Comparison of ENCODE assay signal across 25 cellular contexts in genomic region chr9:37395229-37395628, GRCh38. TPM values are rescaled to one million over a fixed set of nuclear protein-coding genes. Genes with fewer than 3 reads are reported as not detected.
A peak's percentile ranks its signal among the peaks of the same experiment; 100 is the strongest.
DNase-seq lines count a peak whose midpoint lies in the region; ATAC-seq, FAIRE-seq and TF ChIP-seq lines count a peak whose summit lies in the region.
"Had no signal": no experiment of that assay in that cellular context is flagged by ENCODE, and none has a peak within 500 bp of the region (broad histone marks: within the 10 kb centered on the region; RNA-seq: fewer than 3 reads in every experiment).

No MANE protein-coding gene starts in this region.

- no peaks in the 10 kb centered on the region for H3K27me3 ChIP-seq in OCI-LY1 (ENCODE audit: insufficient read depth, low read length)
- H3K27me3 ChIP-seq in GM12878 (replicated peaks in 1 of 2; ENCODE audit: control insufficient read depth in 2 of 2, insufficient read depth in 2 of 2, low read length in 1 of 2): no peaks in the 10 kb centered on the region
- no peaks in the 10 kb centered on the region for H3K27me3 ChIP-seq in neural cell (ENCODE audit: insufficient read depth, low read depth, low read length)
- H3K27me3 ChIP-seq in mesenchymal stem cell (ENCODE audit: control insufficient read depth in 1 of 2, insufficient read depth in 1 of 2, low read length in 2 of 2): peaks cover 11 to 14% of the 10 kb centered on the region in 2 experiments

- 77% methylated on average over 12 of the region's 12 CpGs for WGBS in GM12878 (ENCODE audit: insufficient coverage, insufficient replicate concordance, low lambda C conversion rate, missing lambda C conversion rate)
- WGBS in mesenchymal stem cell: 79% methylated on average over 12 of the region's 12 CpGs

- SMC1A ChIA-PET in GM12878 (lab: Charles Lee; ENCODE audit: uncharacterized antibody, unreplicated experiment): interaction anchor here (0.9 to 1.0 kb wide), 2 partner anchors 73 to 522 kb away, joined by 3 to 4 read pairs; no protein-coding TSS in a partner anchor

- BruUV-seq in GM12878 (replicated peaks; lab: Mats Ljungman, UMichigan): no TSS peak

- H3K23ac ChIP-seq in mesenchymal stem cell (ENCODE audit: low read length in 2 of 2): no peak overlapping the region

- TF ChIP-seq EP300 in GM12878 (IDR thresholded peaks at IDR 0.05; ENCODE audit: borderline replicate concordance in 1 of 2, control insufficient read depth in 1 of 2, low read depth in 2 of 2, low read length in 2 of 2) (no peak), neural cell (conservative IDR thresholded peaks at IDR 0.05; ENCODE audit: poor library complexity, severe bottlenecking) (no peak)

- no peak for TF ChIP-seq POLR2A in GM12878 (IDR thresholded peaks at IDR 0.05; ENCODE audit: low read depth, low read length)

- RAD21 ChIA-PET in GM12878 (lab: Charles Lee; ENCODE audit: unreplicated experiment): interaction anchor here (0.9 kb wide), 1 partner anchor 16 kb away, joined by 3 read pairs; no protein-coding TSS in a partner anchor

- no peak overlapping the region for H3K4ac ChIP-seq in mesenchymal stem cell (ENCODE audit: low read depth in 1 of 2, low read length in 2 of 2)

- H3K9me2 ChIP-seq in OCI-LY1 (ENCODE audit: low read depth, low read length) (no peaks in the 10 kb centered on the region), neural cell (ENCODE audit: insufficient read depth, low read length) (no peaks in the 10 kb centered on the region)

- no peaks in the 10 kb centered on the region for H3K79me1 ChIP-seq in mesenchymal stem cell (replicated peaks; ENCODE audit: low read length, poor library complexity, severe bottlenecking)

- H4K20me1 ChIP-seq in OCI-LY1 (ENCODE audit: insufficient read depth, low read length) (no peaks in the 10 kb centered on the region), GM12878 (ENCODE audit: control insufficient read depth, insufficient read depth) (no peaks in the 10 kb centered on the region), neural cell (ENCODE audit: insufficient read depth) (no peaks in the 10 kb centered on the region)

- H2AFZ ChIP-seq in OCI-LY1 (ENCODE audit: low read length): peak overlapping the region; percentile 8; the same call in 1 of the 2 replicates
- H2AFZ ChIP-seq in GM12878 (ENCODE audit: control insufficient read depth, low read depth, low read length): peak overlapping the region; percentile 29; the same call in 1 of the 2 replicates
- H2AFZ ChIP-seq in neural cell (ENCODE audit: low read depth, low read length): no peak overlapping the region
- no peak overlapping the region for H2AFZ ChIP-seq in mesenchymal stem cell (ENCODE audit: low read depth, low read length)

- FAIRE-seq in GM12878 (lab: Jason Lieb, UNC): no peak
- FAIRE-seq: A549, G401.6, GM19239 had no signal

- no peaks in the 10 kb centered on the region for H3K9me3 ChIP-seq in OCI-LY1 (ENCODE audit: low read length)
- no peaks in the 10 kb centered on the region; the same call in 2 of the 3 replicates for H3K9me3 ChIP-seq in GM12878 (replicated peaks; ENCODE audit: control insufficient read depth, insufficient read depth, low read length)
- no peaks in the 10 kb centered on the region for H3K9me3 ChIP-seq in neural cell (ENCODE audit: low read length)
- H3K9me3 ChIP-seq in mesenchymal stem cell (ENCODE audit: control insufficient read depth, low read length): no peaks in the 10 kb centered on the region
- H3K9me3 ChIP-seq: A549, HAP-1 had no signal

- H3K27ac ChIP-seq in OCI-LY1 (ENCODE audit: low read depth, low read length, poor library complexity, severe bottlenecking) (peak overlapping the region; percentile 88), GM12878 (ENCODE audit: control insufficient read depth, insufficient read depth) (no peak overlapping the region), neural cell (ENCODE audit: low read length) (peak overlapping the region; percentile 34), mesenchymal stem cell (ENCODE audit: low read length, poor library complexity, severe bottlenecking) (no peak overlapping the region)
- H3K27ac ChIP-seq: A549, KMS-11 had no signal

- H2BK120ac ChIP-seq in mesenchymal stem cell (ENCODE audit: low read depth, low read length): no peak overlapping the region

- peaks cover 77% of the 10 kb centered on the region for H3K4me1 ChIP-seq in OCI-LY1 (ENCODE audit: insufficient read depth, low read length, severe bottlenecking)
- H3K4me1 ChIP-seq in GM12878 (ENCODE audit: control insufficient read depth, insufficient read depth, low read length): peaks cover 24% of the 10 kb centered on the region
- no peaks in the 10 kb centered on the region for H3K4me1 ChIP-seq in mesenchymal stem cell (ENCODE audit: control insufficient read depth, insufficient read depth, low read depth, low read length)
- H3K4me1 ChIP-seq: A549, HAP-1 had no signal

- peak overlapping the region; percentile 52; the same call in 1 of the 2 replicates for H3K4me2 ChIP-seq in OCI-LY1 (ENCODE audit: low read length)
- no peak overlapping the region for H3K4me2 ChIP-seq in GM12878 (ENCODE audit: control insufficient read depth, insufficient read depth)
- H3K4me2 ChIP-seq in neural cell (ENCODE audit: low read length): no peak overlapping the region
- H3K4me2 ChIP-seq in mesenchymal stem cell (ENCODE audit: low read length, poor library complexity, severe bottlenecking): no peak overlapping the region
- H3K4me2 ChIP-seq: A549, KMS-11 had no signal

- no peaks in the 10 kb centered on the region for H3K36me3 ChIP-seq in OCI-LY1 (ENCODE audit: insufficient read depth, low read length)
- no peaks in the 10 kb centered on the region for H3K36me3 ChIP-seq in GM12878 (ENCODE audit: control insufficient read depth in 2 of 2, insufficient read depth in 2 of 2, low read length in 1 of 2)
- H3K36me3 ChIP-seq in neural cell (ENCODE audit: insufficient read depth, low read length): no peaks in the 10 kb centered on the region
- no peaks in the 10 kb centered on the region for H3K36me3 ChIP-seq in mesenchymal stem cell (ENCODE audit: control insufficient read depth in 1 of 2, insufficient read depth in 2 of 2, low read depth in 1 of 2, low read length in 2 of 2)
- H3K36me3 ChIP-seq: HAP-1 had no signal

- no peak for TF ChIP-seq CTCF in OCI-LY1 (IDR thresholded peaks at IDR 0.05; ENCODE audit: low read length)
- no peak for TF ChIP-seq CTCF in GM12878 (IDR thresholded peaks at IDR 0.05 in 2 of 3, conservative IDR thresholded peaks at IDR 0.05 in 1 of 3; ENCODE audit: control insufficient read depth in 2 of 3, extremely low read depth in 1 of 3, insufficient read depth in 1 of 3, low read depth in 3 of 3, low read length in 3 of 3)
- TF ChIP-seq CTCF in neural cell (IDR thresholded peaks at IDR 0.05; ENCODE audit: poor library complexity, severe bottlenecking): no peak

- no peak for DNase-seq in GM12878 (ENCODE audit: low read depth, low spot score)
- no peak for DNase-seq in mesenchymal stem cell
- no peak for DNase-seq in activated CD4-positive, CD25-positive, alpha-beta regulatory T cell (lab: John Stamatoyannopoulos, UW)
- DNase-seq in activated naive CD4-positive, alpha-beta T cell treated with anti-CD3 and anti-CD28 coated beads, Interleukin-2, amount 50 U/mL, for 16 hours: no peak
- DNase-seq: AML-193; C1 segment of cervical spinal cord; CD4-positive, alpha-beta memory T cell; COR-L47; DMS53; GOT3; HFFc6; IMR-90; MM.1S; NCI-H2029 treated with DMSO at 0.1 percent for 48 hours; NCI-H226; NCI-H510A had no signal

- CTCF ChIA-PET in GM12878 (lab: Yijun Ruan, JAX): interaction anchor here (1.4 to 2.4 kb wide), 4 partner anchors 12 to 16 kb away, joined by 3 to 17 read pairs (median 8); no protein-coding TSS in a partner anchor

- intact Hi-C loops in GM12878 (cut with micrococcal nuclease; ENCODE audit: unreplicated experiment): no loop called here

- H2BK15ac ChIP-seq in mesenchymal stem cell (ENCODE audit: low read depth, poor library complexity, severe bottlenecking): no peak overlapping the region

- no peak overlapping the region for H2BK5ac ChIP-seq in mesenchymal stem cell (ENCODE audit: low read depth, low read length, poor library complexity, severe bottlenecking)

- no peak for ATAC-seq in GM12878
- no peak for ATAC-seq in GM19324 (IDR thresholded peaks at IDR 0.05; ENCODE audit: low FRiP score, unreplicated experiment)
- ATAC-seq: SK-N-SH treated with all-trans-retinoic acid at 6 μM for 48 hours had no signal

- no peak overlapping the region for H4K91ac ChIP-seq in mesenchymal stem cell (ENCODE audit: low read length)

- in situ Hi-C loops in GM12878 (cut with MboI): no loop called here

- H4K8ac ChIP-seq in mesenchymal stem cell (ENCODE audit: low read length): no peak overlapping the region

- H3K79me2 ChIP-seq in OCI-LY1 (ENCODE audit: insufficient read depth, low read length): no peaks in the 10 kb centered on the region
- peaks cover 1% of the 10 kb centered on the region; the same call in 1 of the 2 replicates for H3K79me2 ChIP-seq in GM12878 (ENCODE audit: control insufficient read depth, insufficient read depth, low read length)
- H3K79me2 ChIP-seq in neural cell (replicated peaks; ENCODE audit: insufficient read depth, low read length): no peaks in the 10 kb centered on the region

- H3K4me3 ChIP-seq in OCI-LY1 (ENCODE audit: low read depth, low read length, poor library complexity, severe bottlenecking) (no peak overlapping the region), GM12878 (no peak overlapping the region), neural cell (ENCODE audit: low read length) (no peak overlapping the region), mesenchymal stem cell (ENCODE audit: insufficient read depth in 1 of 2, low read depth in 1 of 2, low read length in 2 of 2) (no peak overlapping the region)
- H3K4me3 ChIP-seq: A549, HAP-1 had no signal

- POLR2A ChIA-PET in GM12878 (lab: Charles Lee): interaction anchor here (1.1 to 2.5 kb wide), 3 partner anchors 7 to 18 kb away, joined by 3 to 8 read pairs (median 4); no protein-coding TSS in a partner anchor

- TF ChIP-seq RAD21 in GM12878 (IDR thresholded peaks at IDR 0.05; ENCODE audit: insufficient read depth, low read depth, low read length): no peak
- no peak for TF ChIP-seq RAD21 in neural cell (conservative IDR thresholded peaks at IDR 0.05)

- no peak overlapping the region for H3K18ac ChIP-seq in mesenchymal stem cell (ENCODE audit: low read depth in 1 of 2, low read length in 2 of 2)

- no peak overlapping the region for H2BK12ac ChIP-seq in mesenchymal stem cell (ENCODE audit: low read length in 2 of 2)

- no peak overlapping the region for H3K14ac ChIP-seq in mesenchymal stem cell (ENCODE audit: low read length in 2 of 2)

- H3F3A ChIP-seq in OCI-LY1 (ENCODE audit: insufficient read depth, low read length): peaks cover 3% of the 10 kb centered on the region; the same call in 1 of the 2 replicates
- no peaks in the 10 kb centered on the region for H3F3A ChIP-seq in neural cell (ENCODE audit: insufficient read depth, low read length, poor library complexity, severe bottlenecking)

- H3K9ac ChIP-seq in OCI-LY1 (ENCODE audit: low read length): peak overlapping the region; percentile 48; the same call in 1 of the 2 replicates
- no peak overlapping the region for H3K9ac ChIP-seq in GM12878 (ENCODE audit: control insufficient read depth, insufficient read depth, low read length)
- H3K9ac ChIP-seq in neural cell (ENCODE audit: low read length): no peak overlapping the region
- no peak overlapping the region for H3K9ac ChIP-seq in mesenchymal stem cell (ENCODE audit: low read length)
- H3K9ac ChIP-seq: KMS-11 had no signal

- H2AK5ac ChIP-seq in mesenchymal stem cell (ENCODE audit: low read length, severe bottlenecking): no peak overlapping the region

RNA-seq across cellular contexts. Expression of gene GRHPR, which starts 27.3 kb away (rescaled TPM):
- total RNA-seq in GM12878 (2013; cell fraction: nucleolus; rRNA removed): 108 and 136 TPM in 2 replicates
- total RNA-seq in GM12878 (2014; rRNA removed) (179 and 190 TPM in 2 replicates), GM12878 (2014; rRNA removed; fragmentation: Illumina TruSeq; extraction: Trizol) (104 and 111 TPM in 2 replicates), GM12878 (2021) (120 and 127 TPM in 2 replicates)
- 70.6 TPM for polyA plus RNA-seq in GM12878 (2011; ENCODE audit: low read depth)
- polyA plus RNA-seq in GM12878 (2011; rRNA removed) (68.5 and 132 TPM in 2 replicates), GM12878 (2014; fragmentation: Illumina TruSeq; extraction: Trizol) (65.4 and 96.1 TPM in 2 replicates), GM12878 (2014; fragmentation: Nextera tagmentation; extraction: Ambion mirVana) (10 to 100 TPM; 52.4 to 78.6 TPM), GM12878 (2014; rRNA removed) (194 and 209 TPM in 2 replicates), GM12878 (2016; fragmentation: Nextera tagmentation; extraction: Ambion mirVana) (100 to 1,000 TPM; 153 to 154 TPM), neural cell (128 and 137 TPM in 2 replicates)
- 195 and 247 TPM in 2 replicates for polyA plus RNA-seq in GM12878 (2011; cell fraction: cytosol; rRNA removed)
- 168 and 195 TPM in 2 replicates for polyA plus RNA-seq in GM12878 (2011; cell fraction: nucleus; rRNA removed)
- polyA plus RNA-seq in GM12878 (2012): 91.5 and 110 TPM in 2 replicates
- 81.4 and 134 TPM in 2 replicates for polyA minus RNA-seq in GM12878 (2011; rRNA and poly(A)+ RNA removed)
- 31.9 and 41.0 TPM in 2 replicates for polyA minus RNA-seq in GM12878 (2011; cell fraction: cytosol; rRNA and poly(A)+ RNA removed)
- 33.0 and 70.1 TPM in 2 replicates for polyA minus RNA-seq in GM12878 (2011; cell fraction: nucleus; rRNA and poly(A)+ RNA removed)
- 54.8 and 60.7 TPM in 2 replicates for polyA minus RNA-seq in neural cell
- polyA plus RNA-seq in mesenchymal stem cell (2013, experiment 1 of 2): 93.4 TPM
- polyA plus RNA-seq in mesenchymal stem cell (2013, experiment 2 of 2): 94.1 TPM

Comparison
In these comparisons a context has a peak if more than half of its experiments do, and no peak if none do; other contexts are left out.
1. H2AFZ ChIP-seq: peak in OCI-LY1 (single experiment) and GM12878 (single experiment); none in neural cell (single experiment) and mesenchymal stem cell (single experiment).
2. H3K27ac ChIP-seq: peak in OCI-LY1 (single experiment) and neural cell (single experiment); none in GM12878 (single experiment) and mesenchymal stem cell (single experiment).